In the genomic region with DNA sequence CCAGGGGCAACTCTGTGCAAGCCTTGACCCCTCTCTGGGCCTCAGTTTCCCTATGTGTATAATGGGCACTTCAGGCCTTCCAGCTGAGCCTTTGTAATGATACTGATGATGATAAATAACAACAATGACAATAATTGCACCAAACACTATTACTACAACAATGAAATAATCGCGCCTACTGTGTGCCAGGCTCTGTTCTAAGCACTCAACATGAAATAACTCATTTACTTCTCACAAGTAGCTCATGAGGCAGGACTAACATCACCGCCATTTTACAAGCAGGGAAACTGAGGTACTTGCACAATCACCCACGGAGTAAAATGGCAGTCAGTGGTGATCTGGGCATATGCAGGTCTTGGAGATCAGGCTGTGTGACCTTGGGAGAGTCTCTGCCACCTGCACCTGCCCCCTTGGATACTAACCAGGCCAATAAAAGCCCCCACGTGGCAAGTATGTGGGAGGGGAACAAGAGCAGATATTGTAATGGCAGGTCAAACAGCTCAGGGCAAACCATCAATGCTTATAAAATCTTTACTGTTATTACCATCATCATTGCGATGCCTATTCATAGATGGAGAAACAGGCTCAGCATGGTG, we compare ENCODE assay signal across 2 cellular contexts.
A peak's percentile ranks its signal among the peaks of the same experiment; 100 is the strongest.
TF ChIP-seq lines count a peak whose summit lies in the region.

No MANE protein-coding gene starts in this region.

TF ChIP-seq in HEK293, 187 proteins besides CTCF, POLR2A, EP300 and RAD21:
- no peak for TF ChIP-seq GLI2 (tag by site-specific recombination; IDR thresholded peaks at IDR 0.05; ENCODE audit: borderline replicate concordance, low read depth)
- peak; percentile 22 for TF ChIP-seq SETDB1 (IDR thresholded peaks at IDR 0.05; ENCODE audit: insufficient read length, low read length)
- TF ChIP-seq, protein P1, sequence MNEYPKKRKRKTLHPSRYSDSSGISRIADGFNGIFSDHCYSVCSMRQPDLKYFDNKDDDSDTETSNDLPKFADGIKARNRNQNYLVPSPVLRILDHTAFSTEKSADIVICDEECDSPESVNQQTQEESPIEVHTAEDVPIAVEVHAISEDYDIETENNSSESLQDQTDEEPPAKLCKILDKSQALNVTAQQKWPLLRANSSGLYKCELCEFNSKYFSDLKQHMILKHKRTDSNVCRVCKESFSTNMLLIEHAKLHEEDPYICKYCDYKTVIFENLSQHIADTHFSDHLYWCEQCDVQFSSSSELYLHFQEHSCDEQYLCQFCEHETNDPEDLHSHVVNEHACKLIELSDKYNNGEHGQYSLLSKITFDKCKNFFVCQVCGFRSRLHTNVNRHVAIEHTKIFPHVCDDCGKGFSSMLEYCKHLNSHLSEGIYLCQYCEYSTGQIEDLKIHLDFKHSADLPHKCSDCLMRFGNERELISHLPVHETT (tag by site-specific recombination; IDR thresholded peaks at IDR 0.05) = no peak

TF ChIP-seq in HepG2, 621 proteins besides CTCF, POLR2A, EP300 and RAD21:
- TF ChIP-seq, protein P2, sequence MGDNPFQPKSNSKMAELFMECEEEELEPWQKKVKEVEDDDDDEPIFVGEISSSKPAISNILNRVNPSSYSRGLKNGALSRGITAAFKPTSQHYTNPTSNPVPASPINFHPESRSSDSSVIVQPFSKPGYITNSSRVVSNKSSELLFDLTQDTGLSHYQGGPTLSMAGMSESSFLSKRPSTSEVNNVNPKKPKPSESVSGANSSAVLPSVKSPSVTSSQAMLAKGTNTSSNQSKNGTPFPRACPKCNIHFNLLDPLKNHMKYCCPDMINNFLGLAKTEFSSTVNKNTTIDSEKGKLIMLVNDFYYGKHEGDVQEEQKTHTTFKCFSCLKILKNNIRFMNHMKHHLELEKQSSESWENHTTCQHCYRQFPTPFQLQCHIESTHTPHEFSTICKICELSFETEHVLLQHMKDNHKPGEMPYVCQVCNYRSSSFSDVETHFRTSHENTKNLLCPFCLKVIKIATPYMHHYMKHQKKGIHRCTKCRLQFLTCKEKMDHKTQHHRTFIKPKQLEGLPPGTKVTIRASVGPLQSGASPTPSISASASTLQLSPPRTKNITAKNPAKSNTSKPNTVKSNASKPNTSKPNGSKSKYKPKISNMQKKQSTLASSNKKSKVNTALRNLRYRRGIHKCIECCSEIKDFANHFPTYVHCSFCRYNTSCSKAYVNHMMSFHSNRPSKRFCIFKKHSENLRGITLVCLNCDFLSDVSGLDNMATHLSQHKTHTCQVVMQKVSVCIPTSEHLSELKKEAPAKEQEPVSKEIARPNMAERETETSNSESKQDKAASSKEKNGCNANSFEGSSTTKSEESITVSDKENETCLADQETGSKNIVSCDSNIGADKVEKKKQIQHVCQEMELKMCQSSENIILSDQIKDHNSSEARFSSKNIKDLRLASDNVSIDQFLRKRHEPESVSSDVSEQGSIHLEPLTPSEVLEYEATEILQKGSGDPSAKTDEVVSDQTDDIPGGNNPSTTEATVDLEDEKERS (CRISPR knock-in tag; IDR thresholded peaks at IDR 0.05) = no peak
- TF ChIP-seq ZZZ3 (CRISPR knock-in tag; IDR thresholded peaks at IDR 0.05; ENCODE audit: borderline replicate concordance) (0 out of 2 replicates have a peak, but pooled peaks have one; percentile 4), ZNF564 (CRISPR knock-in tag; IDR thresholded peaks at IDR 0.05) (peak; percentile 3; the same call in 1 of the 2 replicates), KDM1A (CRISPR knock-in tag; IDR thresholded peaks at IDR 0.05) (peak; percentile 47; the same call in 1 of the 2 replicates), CHD4 (IDR thresholded peaks at IDR 0.05; ENCODE audit: borderline replicate concordance, low read length) (peak; percentile 52; the same call in 1 of the 2 replicates), ZNF629 (CRISPR knock-in tag; conservative IDR thresholded peaks at IDR 0.05) (peak; percentile 77), ZNF776 (CRISPR knock-in tag; IDR thresholded peaks at IDR 0.05) (no peak), ZKSCAN1 (IDR thresholded peaks at IDR 0.05; ENCODE audit: low read length) (peak; percentile 61; the same call in 1 of the 2 replicates), RBAK (CRISPR knock-in tag; IDR thresholded peaks at IDR 0.05) (no peak), ZNF790 (CRISPR knock-in tag; IDR thresholded peaks at IDR 0.05; ENCODE audit: borderline replicate concordance) (0 out of 2 replicates have a peak, but pooled peaks have one; percentile 6), ZNF44 (CRISPR knock-in tag; IDR thresholded peaks at IDR 0.05) (peak; percentile 25; the same call in 1 of the 2 replicates)
- TF ChIP-seq, protein P3, sequence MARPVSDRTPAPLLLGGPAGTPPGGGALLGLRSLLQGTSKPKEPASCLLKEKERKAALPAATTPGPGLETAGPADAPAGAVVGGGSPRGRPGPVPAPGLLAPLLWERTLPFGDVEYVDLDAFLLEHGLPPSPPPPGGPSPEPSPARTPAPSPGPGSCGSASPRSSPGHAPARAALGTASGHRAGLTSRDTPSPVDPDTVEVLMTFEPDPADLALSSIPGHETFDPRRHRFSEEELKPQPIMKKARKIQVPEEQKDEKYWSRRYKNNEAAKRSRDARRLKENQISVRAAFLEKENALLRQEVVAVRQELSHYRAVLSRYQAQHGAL (CRISPR knock-in tag; IDR thresholded peaks at IDR 0.05; ENCODE audit: not compliant biosample characterization) = peak; percentile 6
